Comparison of ENCODE assay signal across 1 cellular context in genomic region chr13:113774177-113775107, GRCh38.
TF ChIP-seq lines count a peak whose summit lies in the region.

No MANE protein-coding gene starts in this region.

TF ChIP-seq in GM23338, 12 proteins besides CTCF, POLR2A, EP300 and RAD21 (continued from another document):
- TF ChIP-seq ZNF462 (CRISPR knock-in tag; IDR thresholded peaks at IDR 0.05) (no peak), REST (IDR thresholded peaks at IDR 0.05; ENCODE audit: unreplicated experiment) (no peak), CREB1 (CRISPR knock-in tag; IDR thresholded peaks at IDR 0.05; ENCODE audit: low read depth) (no peak)
